Comparison of ENCODE assay signal across 8 cellular contexts in the genomic region with DNA sequence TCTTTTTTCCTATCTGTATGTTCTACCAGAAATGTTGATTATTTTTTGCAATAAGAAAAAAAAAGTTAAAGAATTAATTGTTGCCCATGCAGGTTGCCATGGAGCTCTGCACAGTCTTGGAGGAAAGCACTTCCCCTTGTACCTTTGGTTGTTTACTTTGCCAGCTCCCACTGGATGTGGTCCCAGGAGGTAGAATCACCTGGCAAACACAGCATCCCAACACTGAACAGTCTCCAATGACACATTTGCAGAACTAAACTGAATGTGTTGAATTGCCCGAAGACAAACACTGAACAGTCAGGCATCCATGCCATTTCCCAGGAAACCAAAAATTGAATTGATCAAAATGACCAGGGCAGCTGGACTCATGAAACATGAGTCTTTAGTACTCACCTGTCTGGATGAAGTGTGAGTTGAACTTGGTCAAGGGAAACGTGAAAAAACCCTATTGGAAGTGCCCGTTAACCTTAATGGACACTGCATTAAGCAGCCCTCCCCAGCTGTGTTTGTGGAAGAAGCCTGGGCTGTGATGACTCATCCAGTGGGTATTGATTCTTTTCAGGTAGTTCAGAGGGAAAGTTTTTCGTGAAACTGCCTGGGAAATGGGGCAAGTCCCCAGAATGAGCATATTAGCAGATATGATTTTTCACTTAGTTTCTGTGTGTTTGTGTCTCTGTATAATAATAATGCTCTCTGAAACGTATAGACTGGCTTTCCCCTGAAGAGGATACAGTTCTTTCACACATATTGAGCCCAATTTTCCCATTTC.
DNase-seq lines count a peak whose midpoint lies in the region; ATAC-seq and TF ChIP-seq lines count a peak whose summit lies in the region.

No MANE protein-coding gene starts in this region.

- no peak overlapping the region for H3K27ac ChIP-seq in esophagus muscularis mucosa (replicated peaks in 1 of 4)

- no peaks in the 10 kb centered on the region for H3K9me3 ChIP-seq in esophagus muscularis mucosa

- 86% methylated on average over 5 of the region's 5 CpGs for WGBS in esophagus muscularis mucosa

- DNase-seq in HuH-7 (ENCODE audit: low spot score) (peak; percentile 51), esophagus muscularis mucosa (ENCODE audit: extremely low spot score) (peak; percentile 57), midbrain (lab: John Stamatoyannopoulos, UW) (no peak), dedifferentiated amniotic fluid mesenchymal stem cell (ENCODE audit: extremely low spot score) (no peak), COLO829 (ENCODE audit: low spot score) (no peak), NCI-H2171 treated with DMSO at 0.1 percent for 48 hours (lab: John Stamatoyannopoulos, UW) (no peak)

- no peak for TF ChIP-seq CTCF in esophagus muscularis mucosa (IDR thresholded peaks at IDR 0.05)

- H3K36me3 ChIP-seq in esophagus muscularis mucosa: no peaks in the 10 kb centered on the region

- TF ChIP-seq EP300 in esophagus muscularis mucosa (IDR thresholded peaks at IDR 0.05): no peak

- ATAC-seq in GM18508 (IDR thresholded peaks at IDR 0.05; ENCODE audit: insufficient read depth, unreplicated experiment) (peak; percentile 52), GM21717 (IDR thresholded peaks at IDR 0.05; ENCODE audit: unreplicated experiment) (peak; percentile 42)

- H3K4me1 ChIP-seq in esophagus muscularis mucosa: no peaks in the 10 kb centered on the region

- TF ChIP-seq POLR2A in esophagus muscularis mucosa (IDR thresholded peaks at IDR 0.05; ENCODE audit: low read depth): no peak

- H3K4me3 ChIP-seq in esophagus muscularis mucosa: no peak overlapping the region

- intact Hi-C loops in esophagus muscularis mucosa (cut with DNase I): no loop called here

- no peaks in the 10 kb centered on the region for H3K27me3 ChIP-seq in esophagus muscularis mucosa

Comparison
In these comparisons a context has a peak if more than half of its experiments do, and no peak if none do; other contexts are left out.
1. DNase-seq: peak in HuH-7 (single experiment) and esophagus muscularis mucosa (single experiment); none in midbrain (single experiment), dedifferentiated amniotic fluid mesenchymal stem cell (single experiment), COLO829 (single experiment) and NCI-H2171 treated with DMSO at 0.1 percent for 48 hours (single experiment).